ENCODE assay signal across 23 cellular contexts in the genomic region with DNA sequence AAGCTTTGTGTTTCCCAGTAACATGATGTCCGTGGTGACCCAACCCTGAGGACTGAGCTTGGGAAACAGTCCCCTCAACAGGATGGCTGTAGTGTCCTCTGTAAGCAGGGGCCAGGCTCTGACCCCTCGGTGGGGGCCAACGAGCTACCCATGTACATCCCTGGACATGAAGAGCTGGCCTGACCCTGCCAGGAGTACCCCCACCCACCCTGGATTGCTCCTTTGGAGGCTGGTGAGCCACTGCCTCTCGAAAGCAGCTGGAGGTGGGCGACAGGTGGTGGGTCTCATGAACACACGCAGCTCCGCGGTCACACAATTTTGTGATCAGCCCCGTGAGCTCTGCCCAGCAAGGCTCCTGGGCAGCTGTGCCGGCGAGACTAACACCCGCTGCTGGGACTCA. TPM values are rescaled to one million over a fixed set of nuclear protein-coding genes. Genes with fewer than 3 reads are reported as not detected.
DNase-seq lines count a peak whose midpoint lies in the region; ATAC-seq and TF ChIP-seq lines count a peak whose summit lies in the region.
"Had no signal": no experiment of that assay in that cellular context is flagged by ENCODE, and none has a peak within 500 bp of the region (broad histone marks: within the 10 kb centered on the region; RNA-seq: fewer than 3 reads in every experiment).

No MANE protein-coding gene starts in this region.

- no CpG with 5 or more reads among the region's 12 CpGs for WGBS in mesendoderm (ENCODE audit: extremely low coverage, insufficient coverage, low lambda C conversion rate)

- no peak overlapping the region for H3K4ac ChIP-seq in mesendoderm (ENCODE audit: low read depth, low read length)

- H4K5ac ChIP-seq in mesendoderm (ENCODE audit: low read length): no peak overlapping the region

- H2BK5ac ChIP-seq in mesendoderm (ENCODE audit: low read length): no peak overlapping the region

- TF ChIP-seq CTCF in coronary artery (IDR thresholded peaks at IDR 0.05): no peak
- no peak for TF ChIP-seq CTCF in type B pancreatic cell (conservative IDR thresholded peaks at IDR 0.05)

- no peaks in the 10 kb centered on the region for H3K79me2 ChIP-seq in mesendoderm (ENCODE audit: control insufficient read depth, insufficient read depth, low read length)

- no peak overlapping the region for H3K4me3 Mint-ChIP-seq in activated CD8-positive, alpha-beta memory T cell treated with anti-CD3 and anti-CD28 coated beads, Interleukin-2, amount 10 ng/mL, durations not matched to agents 7 days and 5 days
- H3K4me3 Mint-ChIP-seq in type B pancreatic cell: no peak overlapping the region

- no peak overlapping the region for H3K18ac ChIP-seq in mesendoderm (ENCODE audit: low read length)

- H3K27ac ChIP-seq in coronary artery: no peak overlapping the region
- no peak overlapping the region for H3K27ac ChIP-seq in mesendoderm (ENCODE audit: low read depth, low read length)

- no peak overlapping the region for H2BK15ac ChIP-seq in mesendoderm (replicated peaks; ENCODE audit: low read depth)

- no peak overlapping the region for H3K9ac ChIP-seq in mesendoderm (ENCODE audit: low read length)

- no peak overlapping the region for H2BK120ac ChIP-seq in mesendoderm (ENCODE audit: low read depth, low read length)

- H3K36me3 ChIP-seq in mesendoderm (ENCODE audit: control insufficient read depth, insufficient read depth, low read length): no peaks in the 10 kb centered on the region

- H3K4me3 ChIP-seq in coronary artery (no peak overlapping the region), mesendoderm (ENCODE audit: low read length) (no peak overlapping the region)

- no peaks in the 10 kb centered on the region for H3K79me1 ChIP-seq in mesendoderm (ENCODE audit: low read length)

- CTCF ChIA-PET in activated CD8-positive, alpha-beta memory T cell treated with anti-CD3 and anti-CD28 coated beads, Interleukin-2, amount 10 ng/mL, durations not matched to agents 7 days and 5 days (lab: Charles Lee): no interaction called here

- H4K8ac ChIP-seq in mesendoderm (ENCODE audit: low read depth, low read length): no peak overlapping the region

- H3K9me3 Mint-ChIP-seq in activated CD8-positive, alpha-beta memory T cell treated with anti-CD3 and anti-CD28 coated beads, Interleukin-2, amount 10 ng/mL, durations not matched to agents 7 days and 5 days (ENCODE audit: low read depth): no peaks in the 10 kb centered on the region
- H3K9me3 Mint-ChIP-seq in type B pancreatic cell: no peaks in the 10 kb centered on the region

- H2AK5ac ChIP-seq in mesendoderm (ENCODE audit: low read length): no peak overlapping the region

- peaks cover 10% of the 10 kb centered on the region for H3K4me1 Mint-ChIP-seq in activated CD8-positive, alpha-beta memory T cell treated with anti-CD3 and anti-CD28 coated beads, Interleukin-2, amount 10 ng/mL, durations not matched to agents 7 days and 5 days
- H3K4me1 Mint-ChIP-seq in type B pancreatic cell (ENCODE audit: unreplicated experiment): peaks cover 4% of the 10 kb centered on the region

- no peak overlapping the region for H3K56ac ChIP-seq in mesendoderm (ENCODE audit: low read length)

- peaks cover 8% of the 10 kb centered on the region for H3K36me3 Mint-ChIP-seq in activated CD8-positive, alpha-beta memory T cell treated with anti-CD3 and anti-CD28 coated beads, Interleukin-2, amount 10 ng/mL, durations not matched to agents 7 days and 5 days
- H3K36me3 Mint-ChIP-seq in type B pancreatic cell: peaks cover 19% of the 10 kb centered on the region

- H3K27me3 Mint-ChIP-seq in activated CD8-positive, alpha-beta memory T cell treated with anti-CD3 and anti-CD28 coated beads, Interleukin-2, amount 10 ng/mL, durations not matched to agents 7 days and 5 days: no peaks in the 10 kb centered on the region
- no peaks in the 10 kb centered on the region for H3K27me3 Mint-ChIP-seq in type B pancreatic cell

- no peaks in the 10 kb centered on the region for H3K27me3 ChIP-seq in mesendoderm (ENCODE audit: insufficient read depth, low read length, poor library complexity)
- H3K27me3 ChIP-seq: BE2C had no signal

- no peak overlapping the region for H3K4me2 ChIP-seq in mesendoderm (ENCODE audit: low read length)

- no peak overlapping the region for H3K27ac Mint-ChIP-seq in activated CD8-positive, alpha-beta memory T cell treated with anti-CD3 and anti-CD28 coated beads, Interleukin-2, amount 10 ng/mL, durations not matched to agents 7 days and 5 days
- no peak overlapping the region for H3K27ac Mint-ChIP-seq in type B pancreatic cell

- ATAC-seq in activated CD8-positive, alpha-beta memory T cell treated with anti-CD3 and anti-CD28 coated beads, Interleukin-2, amount 10 ng/mL, durations not matched to agents 7 days and 5 days: no peak
- ATAC-seq in HG02588 (IDR thresholded peaks at IDR 0.05; ENCODE audit: unreplicated experiment): no peak
- ATAC-seq: HCT116 had no signal

- peak; percentile 46 for DNase-seq in activated CD8-positive, alpha-beta memory T cell treated with anti-CD3 and anti-CD28 coated beads for 24 hours
- no peak for DNase-seq in activated CD8-positive, alpha-beta memory T cell treated with anti-CD3 and anti-CD28 coated beads, Interleukin-2, amount 10 ng/mL, durations not matched to agents 7 days and 5 days
- DNase-seq in coronary artery (ENCODE audit: low spot score) (peak; percentile 60), mesenteric fat pad (ENCODE audit: low spot score) (peak; percentile 72), type B pancreatic cell (ENCODE audit: extremely low spot score, unreplicated experiment) (peak; percentile 53), mesendoderm (no peak), NCI-H748 (lab: John Stamatoyannopoulos, UW; ENCODE audit: unreplicated experiment) (no peak)
- DNase-seq: 8988T, ACHN, BE2C, Calu3, DMS153, NCI-H1048, NCI-H1417, NCI-H1694, NCI-H2029 treated with DMSO at 0.1 percent for 48 hours, NCI-H2227 treated with DMSO at 0.1 percent for 48 hours, NCI-H526 treated with DMSO at 0.1 percent for 48 hours, RPMI8226, SHP77 had no signal

- peaks cover 4% of the 10 kb centered on the region for H3K4me1 ChIP-seq in mesendoderm (ENCODE audit: control insufficient read depth, low read depth, low read length)

- H3K23ac ChIP-seq in mesendoderm (ENCODE audit: low read length): no peak overlapping the region

RNA-seq across cellular contexts. Expression of a gene that starts 33.5 kb away (rescaled TPM):
- 1 to 10 TPM; 3.4 to 9.8 TPM for total RNA-seq in activated CD8-positive, alpha-beta memory T cell treated with anti-CD3 and anti-CD28 coated beads, Interleukin-2, amount 10 ng/mL, durations not matched to agents 7 days and 5 days
- total RNA-seq in mesenteric fat pad (0.16 TPM), type B pancreatic cell (ENCODE audit: low replicate concordance) (71.9 and 216 TPM in 2 replicates)
- 24.5 TPM for polyA plus RNA-seq in mesendoderm (2013, experiment 1 of 2)
- 28.1 TPM for polyA plus RNA-seq in mesendoderm (2013, experiment 2 of 2)
- total RNA-seq: Calu3, HT-29 had no signal

Comparison
In these comparisons a context has a peak if more than half of its experiments do, and no peak if none do; other contexts are left out.
1. DNase-seq: peak in activated CD8-positive, alpha-beta memory T cell treated with anti-CD3 and anti-CD28 coated beads for 24 hours (single experiment), coronary artery (single experiment), mesenteric fat pad (single experiment) and type B pancreatic cell (single experiment); none in activated CD8-positive, alpha-beta memory T cell treated with anti-CD3 and anti-CD28 coated beads, Interleukin-2, amount 10 ng/mL, durations not matched to agents 7 days and 5 days (single experiment), mesendoderm (single experiment) and NCI-H748 (single experiment).